8 cellular contexts compared by ENCODE assay signal in genomic region chr20:33994624-33994913, GRCh38. TPM values are rescaled to one million over a fixed set of nuclear protein-coding genes. Genes with fewer than 3 reads are reported as not detected.
DNase-seq lines count a peak whose midpoint lies in the region; ATAC-seq and TF ChIP-seq lines count a peak whose summit lies in the region.

No MANE protein-coding gene starts in this region.

- CTCF ChIA-PET in AG04450 (lab: Charles Lee) = no interaction called here
- CTCF ChIA-PET in naive thymus-derived CD4-positive, alpha-beta T cell (lab: Charles Lee) = interaction anchor here (1.9 kb wide), 1 partner anchor 73 kb away, joined by 7 read pairs; no protein-coding TSS in a partner anchor

- peak overlapping the region; percentile 87 to 99 (median 95) for H3K4me3 Mint-ChIP-seq in naive thymus-derived CD4-positive, alpha-beta T cell

- H3K4me3 ChIP-seq in AG04450 (ENCODE audit: low read depth, low read length) = peak overlapping the region; percentile 93
- peak overlapping the region; percentile 88 for H3K4me3 ChIP-seq in Karpas-422 (ENCODE audit: low read length)
- H3K4me3 ChIP-seq in coronary artery = peak overlapping the region; percentile 92
- H3K4me3 ChIP-seq in naive thymus-derived CD4-positive, alpha-beta T cell (ENCODE audit: low read length) = peak overlapping the region; percentile 96

- peaks cover 22% of the 10 kb centered on the region; the same call in 1 of the 2 replicates for H4K20me1 ChIP-seq in Karpas-422 (ENCODE audit: insufficient read depth, low read depth, low read length)

- H3K9ac ChIP-seq in Karpas-422 (ENCODE audit: low read length) = peak overlapping the region; percentile 83

- no peaks in the 10 kb centered on the region for H3K27me3 Mint-ChIP-seq in naive thymus-derived CD4-positive, alpha-beta T cell

- TF ChIP-seq CTCF in AG04450 (IDR thresholded peaks at IDR 0.05; ENCODE audit: low read depth, low read length) = no peak
- TF ChIP-seq CTCF in coronary artery (IDR thresholded peaks at IDR 0.05) = no peak

- peaks cover 59 to 84% (median 69%) of the 10 kb centered on the region in 7 donors for H3K4me1 Mint-ChIP-seq in naive thymus-derived CD4-positive, alpha-beta T cell

- ATAC-seq in naive thymus-derived CD4-positive, alpha-beta T cell = no peak
- ATAC-seq in HG03457 (IDR thresholded peaks at IDR 0.05; ENCODE audit: unreplicated experiment) (no peak), HG03521 (IDR thresholded peaks at IDR 0.05; ENCODE audit: unreplicated experiment) (no peak)

- H3K36me3 ChIP-seq in Karpas-422 (ENCODE audit: insufficient read depth, low read length) = no peaks in the 10 kb centered on the region
- peaks cover 0 to 9% (median 0%) of the 10 kb centered on the region in 3 experiments for H3K36me3 ChIP-seq in naive thymus-derived CD4-positive, alpha-beta T cell (ENCODE audit: control insufficient read depth in 2 of 3, insufficient read depth in 3 of 3, low read length in 3 of 3)

- H3K9me3 ChIP-seq in AG04450 (ENCODE audit: control insufficient read depth, insufficient read depth, low read length) = no peaks in the 10 kb centered on the region; the same call in 1 of the 2 replicates
- H3K9me3 ChIP-seq in Karpas-422 (ENCODE audit: low read length) = no peaks in the 10 kb centered on the region
- no peaks in the 10 kb centered on the region for H3K9me3 ChIP-seq in naive thymus-derived CD4-positive, alpha-beta T cell (ENCODE audit: control insufficient read depth in 2 of 3, low read length in 3 of 3)

- POLR2A ChIA-PET in AG04450 (lab: Yijun Ruan, JAX) = interaction anchor here (0.6 to 2.3 kb wide), 5 partner anchors 12 to 70 kb away, joined by 3 to 16 read pairs (median 7); no protein-coding TSS in a partner anchor
- POLR2A ChIA-PET in naive thymus-derived CD4-positive, alpha-beta T cell (lab: Charles Lee) = interaction anchor here (0.5 to 2.0 kb wide), 3 partner anchors 14 to 1283 kb away, joined by 3 to 14 read pairs (median 8); partner anchors contain the start of genes CHMP4B and MMP24OS

- peak overlapping the region; percentile 93 for H3K27ac ChIP-seq in AG04450 (ENCODE audit: low read depth, low read length)
- peak overlapping the region; percentile 76 for H3K27ac ChIP-seq in Karpas-422 (ENCODE audit: low read length)
- H3K27ac ChIP-seq in coronary artery = peak overlapping the region; percentile 95 to 97
- peak overlapping the region; percentile 97 for H3K27ac ChIP-seq in naive thymus-derived CD4-positive, alpha-beta T cell (ENCODE audit: low read depth, low read length)

- intact Hi-C loops in naive thymus-derived CD4-positive, alpha-beta T cell (cut with micrococcal nuclease) = loop anchor here (2.0 to 10.0 kb wide), 8 partner anchors 14 to 1887 kb away; partner anchors contain the start of genes RBM39 (in 2 of the 2), ACTL10 (in 1 of the 2), ITCH (in 1 of the 2) and TM9SF4 (in 1 of the 2)

- no peak for DNase-seq in AG04450 (ENCODE audit: low read depth, low spot score)
- no peak for DNase-seq in Karpas-422
- DNase-seq in coronary artery (ENCODE audit: low spot score) = no peak
- no peak for DNase-seq in naive thymus-derived CD4-positive, alpha-beta T cell
- DNase-seq in iPS-NIHi11 (ENCODE audit: low spot score) = no peak
- no peak for DNase-seq in hypothalamus (lab: John Stamatoyannopoulos, UW)

- H3K27me3 ChIP-seq in AG04450 (ENCODE audit: control insufficient read depth, insufficient read depth, low read length) (no peaks in the 10 kb centered on the region), Karpas-422 (ENCODE audit: low read length) (no peaks in the 10 kb centered on the region)
- no peaks in the 10 kb centered on the region for H3K27me3 ChIP-seq in naive thymus-derived CD4-positive, alpha-beta T cell (ENCODE audit: control insufficient read depth in 2 of 2, insufficient read depth in 2 of 2, low read length in 2 of 2)

- H3K79me2 ChIP-seq in Karpas-422 (ENCODE audit: low read length) = peaks cover 67% of the 10 kb centered on the region

- no peaks in the 10 kb centered on the region for H3K9me2 ChIP-seq in Karpas-422 (replicated peaks; ENCODE audit: insufficient read depth, low read length)

- peak overlapping the region; percentile 94 for H3K4me2 ChIP-seq in Karpas-422 (ENCODE audit: low read depth, low read length, poor library complexity, severe bottlenecking)

- H2AFZ ChIP-seq in Karpas-422 (ENCODE audit: low read length) = no peak overlapping the region

- peak overlapping the region; percentile 91 to 98 (median 96) for H3K27ac Mint-ChIP-seq in naive thymus-derived CD4-positive, alpha-beta T cell

- peaks cover 31% of the 10 kb centered on the region for H3K4me1 ChIP-seq in Karpas-422 (ENCODE audit: low read length)
- peaks cover 47 to 54% of the 10 kb centered on the region in 2 donors for H3K4me1 ChIP-seq in naive thymus-derived CD4-positive, alpha-beta T cell (ENCODE audit: control insufficient read depth in 2 of 2, insufficient read depth in 2 of 2, low read length in 2 of 2)

- peaks cover 0 to 4% (median 0%) of the 10 kb centered on the region in 11 donors for H3K9me3 Mint-ChIP-seq in naive thymus-derived CD4-positive, alpha-beta T cell

- H3K36me3 Mint-ChIP-seq in naive thymus-derived CD4-positive, alpha-beta T cell = peaks cover 0 to 22% (median 4%) of the 10 kb centered on the region in 5 donors

RNA-seq across cellular contexts. Expression of gene RALY, which starts 0.9 kb away (rescaled TPM):
- polyA plus RNA-seq in AG04450 (2011; rRNA removed) = 79.2 and 106 TPM in 2 replicates
- polyA minus RNA-seq in AG04450 (2011; rRNA and poly(A)+ RNA removed) = 98.3 and 120 TPM in 2 replicates
- total RNA-seq in Karpas-422 (2014; rRNA removed; shearing (Covaris generic); ENCODE audit: low replicate concordance) = 78.8 and 116 TPM in 2 replicates
- 100 to 1,000 TPM in 4 of 5 experiments, 10 to 100 TPM in 1; 99.0 to 167 (median 111) TPM for total RNA-seq in naive thymus-derived CD4-positive, alpha-beta T cell
- 100 to 1,000 TPM; 169 to 202 TPM for polyA plus RNA-seq in naive thymus-derived CD4-positive, alpha-beta T cell
